17 cellular contexts compared by ENCODE assay signal in genomic region chr4:72496119-72496518, GRCh38.
A peak's percentile ranks its signal among the peaks of the same experiment; 100 is the strongest.
DNase-seq lines count a peak whose midpoint lies in the region; ATAC-seq and TF ChIP-seq lines count a peak whose summit lies in the region.
"Had no signal": no experiment of that assay in that cellular context is flagged by ENCODE, and none has a peak within 500 bp of the region (broad histone marks: within the 10 kb centered on the region; RNA-seq: fewer than 3 reads in every experiment).

No MANE protein-coding gene starts in this region.

- H3K4me1 ChIP-seq in breast epithelium (no peaks in the 10 kb centered on the region), PC-9 (replicated peaks; ENCODE audit: insufficient read depth) (no peaks in the 10 kb centered on the region), endodermal cell (ENCODE audit: control insufficient read depth, insufficient read depth, low read length) (no peaks in the 10 kb centered on the region)
- H3K4me1 ChIP-seq: A549, sigmoid colon had no signal

- H3K36me3 Mint-ChIP-seq in MCF 10A (ENCODE audit: insufficient read depth, unreplicated experiment), result no peaks in the 10 kb centered on the region
- no peaks in the 10 kb centered on the region for H3K36me3 Mint-ChIP-seq in endodermal cell (ENCODE audit: low read depth)
- H3K36me3 Mint-ChIP-seq: natural killer cell had no signal

- no peak overlapping the region for H3K27ac ChIP-seq in breast epithelium
- H3K27ac ChIP-seq in PC-9, result no peak overlapping the region
- H3K27ac ChIP-seq in endodermal cell (ENCODE audit: low read depth, low read length), result no peak overlapping the region
- H3K27ac ChIP-seq: A549, sigmoid colon had no signal

- no peak overlapping the region for H3K4me3 ChIP-seq in breast epithelium
- H3K4me3 ChIP-seq in PC-9, result no peak overlapping the region
- no peak overlapping the region for H3K4me3 ChIP-seq in endodermal cell (ENCODE audit: low read length)
- H3K4me3 ChIP-seq: A549, sigmoid colon had no signal

- BruUV-seq in MCF 10A (replicated peaks; lab: Mats Ljungman, UMichigan) (no TSS peak), PC-9 (replicated peaks; lab: Mats Ljungman, UMichigan) (no TSS peak)

- H2AFZ ChIP-seq in PC-9, result no peak overlapping the region

- no peaks in the 10 kb centered on the region for H3K36me3 ChIP-seq in breast epithelium
- H3K36me3 ChIP-seq in PC-9 (ENCODE audit: low read depth), result no peaks in the 10 kb centered on the region
- H3K36me3 ChIP-seq in endodermal cell (ENCODE audit: control insufficient read depth, insufficient read depth, low read length), result no peaks in the 10 kb centered on the region
- H3K36me3 ChIP-seq: sigmoid colon had no signal

- DNase-seq in MCF 10A (ENCODE audit: unreplicated experiment) (peak; percentile 20), breast epithelium (ENCODE audit: low spot score in 2 of 2) (no peak), PC-9 (no peak), endodermal cell (no peak), renal cortical epithelial cell (ENCODE audit: low read depth) (peak; percentile 50), AG08395 (ENCODE audit: low spot score) (no peak)
- DNase-seq: amygdala; KG1; natural killer cell; NCI-H1417 treated with DMSO at 0.1 percent for 48 hours; NCI-H2227 treated with DMSO at 0.1 percent for 48 hours; sigmoid colon; stimulated activated CD4-positive, alpha-beta T cell treated with anti-CD3 and anti-CD28 coated beads, Interleukin-4, amount 100 ng/mL, for 1 hour had no signal

- TF ChIP-seq CTCF in MCF 10A (IDR thresholded peaks at IDR 0.05; ENCODE audit: unreplicated experiment), result peak; percentile 25
- no peak for TF ChIP-seq CTCF in breast epithelium (IDR thresholded peaks at IDR 0.05)
- peak; percentile 21; the same call in 1 of the 2 replicates for TF ChIP-seq CTCF in PC-9 (conservative IDR thresholded peaks at IDR 0.05)
- TF ChIP-seq CTCF in endodermal cell (conservative IDR thresholded peaks at IDR 0.05), result peak; percentile 37

- no peaks in the 10 kb centered on the region for H3K27me3 ChIP-seq in breast epithelium
- H3K27me3 ChIP-seq in PC-9 (ENCODE audit: insufficient read depth, low read depth), result no peaks in the 10 kb centered on the region
- no peaks in the 10 kb centered on the region for H3K27me3 ChIP-seq in endodermal cell (ENCODE audit: control insufficient read depth, insufficient read depth, low read length, poor library complexity, severe bottlenecking)
- H3K27me3 ChIP-seq: sigmoid colon had no signal

- no peaks in the 10 kb centered on the region for H3K4me1 Mint-ChIP-seq in MCF 10A (ENCODE audit: insufficient read depth, unreplicated experiment)
- H3K4me1 Mint-ChIP-seq in endodermal cell, result no peaks in the 10 kb centered on the region
- H3K4me1 Mint-ChIP-seq: natural killer cell had no signal

- no peaks in the 10 kb centered on the region for H3K9me2 ChIP-seq in PC-9 (ENCODE audit: insufficient read depth)

- H3F3A ChIP-seq in PC-9 (ENCODE audit: insufficient read depth, low read depth), result no peaks in the 10 kb centered on the region

- intact Hi-C loops in MCF 10A (cut with micrococcal nuclease) (loop anchor here (1.0 to 10.0 kb wide), 3 partner anchors 170 to 759 kb away; partner anchors contain the start of gene ANKRD17), breast epithelium (cut with DNase I; ENCODE audit: low total_unique reads) (loop anchor here (5.0 kb wide), 1 partner anchor 216 kb away; no protein-coding TSS in a partner anchor), PC-9 (cut with micrococcal nuclease; ENCODE audit: unreplicated experiment) (no loop called here)

- ATAC-seq in GM21526 (IDR thresholded peaks at IDR 0.05; ENCODE audit: low FRiP score, unreplicated experiment), result no peak
- no peak for ATAC-seq in GM21423 (IDR thresholded peaks at IDR 0.05; ENCODE audit: unreplicated experiment)
- ATAC-seq: A549, natural killer cell had no signal

- H3K79me2 ChIP-seq in PC-9 (ENCODE audit: low read depth), result no peaks in the 10 kb centered on the region

- 73 to 100% methylated on average over 1 of the region's 1 CpG for WGBS in endodermal cell (ENCODE audit: insufficient coverage in 1 of 2, insufficient read length in 1 of 2), 2 experiments

- H3K27ac Mint-ChIP-seq in MCF 10A (ENCODE audit: low read depth, unreplicated experiment) (no peak overlapping the region), endodermal cell (no peak overlapping the region)
- H3K27ac Mint-ChIP-seq: dendritic cell treated with granulocyte-macrophage colony-stimulating factor and Interleukin-4, amounts not matched to agents 40 ng/mL and 50 ng/mL, for 4 days; natural killer cell had no signal

- TF ChIP-seq POLR2A in breast epithelium (IDR thresholded peaks at IDR 0.05), result no peak

- no peak overlapping the region for H3K9ac ChIP-seq in endodermal cell (ENCODE audit: extremely low read depth, low read length, poor library complexity, severe bottlenecking)

- H3K9me3 Mint-ChIP-seq in MCF 10A (ENCODE audit: unreplicated experiment) (peaks cover 22% of the 10 kb centered on the region), endodermal cell (peaks cover 13% of the 10 kb centered on the region)

- CTCF ChIA-PET in MCF 10A (lab: Yijun Ruan, JAX), result interaction anchor here (0.6 to 5.3 kb wide), 18 partner anchors 9 to 759 kb away, joined by 3 to 34 read pairs (median 5); no protein-coding TSS in a partner anchor
- CTCF ChIA-PET in PC-9 (lab: Charles Lee), result no interaction called here

- H3K27me3 Mint-ChIP-seq in MCF 10A (ENCODE audit: insufficient read depth, unreplicated experiment) (no peaks in the 10 kb centered on the region), endodermal cell (ENCODE audit: insufficient read depth) (no peaks in the 10 kb centered on the region)
- H3K27me3 Mint-ChIP-seq: dendritic cell treated with granulocyte-macrophage colony-stimulating factor and Interleukin-4, amounts not matched to agents 40 ng/mL and 50 ng/mL, for 4 days had no signal

- H3K9me3 ChIP-seq in breast epithelium (peaks cover 5 to 7% of the 10 kb centered on the region in 2 donors), PC-9 (ENCODE audit: insufficient read depth, low read depth) (no peaks in the 10 kb centered on the region), endodermal cell (ENCODE audit: control insufficient read depth, low read length) (peaks cover 5% of the 10 kb centered on the region)
- H3K9me3 ChIP-seq: A549, sigmoid colon had no signal

- POLR2A ChIA-PET in MCF 10A (lab: Yijun Ruan, JAX) (interaction anchor here (0.6 kb wide), 1 partner anchor 192 kb away, joined by 3 read pairs; no protein-coding TSS in a partner anchor), PC-9 (lab: Charles Lee; ENCODE audit: unreplicated experiment) (no interaction called here)

- no peak overlapping the region for H3K4me3 Mint-ChIP-seq in MCF 10A (ENCODE audit: unreplicated experiment)
- H3K4me3 Mint-ChIP-seq in endodermal cell, result no peak overlapping the region
- H3K4me3 Mint-ChIP-seq: dendritic cell treated with granulocyte-macrophage colony-stimulating factor and Interleukin-4, amounts not matched to agents 40 ng/mL and 50 ng/mL, for 4 days; natural killer cell had no signal

- H4K20me1 ChIP-seq in PC-9 (ENCODE audit: insufficient read depth), result no peaks in the 10 kb centered on the region

- H3K4me2 ChIP-seq in PC-9, result no peak overlapping the region
- H3K4me2 ChIP-seq: A549 had no signal

Comparison
In these comparisons a context has a peak if more than half of its experiments do, and no peak if none do; other contexts are left out.
1. DNase-seq: peak in MCF 10A (single experiment) and renal cortical epithelial cell (single experiment); none in breast epithelium (0 of 2), PC-9 (0 of 2), endodermal cell (single experiment) and AG08395 (single experiment).
2. CTCF ChIP-seq: peak in MCF 10A (single experiment), PC-9 (single experiment) and endodermal cell (single experiment); none in breast epithelium (0 of 3).